2 cellular contexts compared by ENCODE assay signal in the genomic region with DNA sequence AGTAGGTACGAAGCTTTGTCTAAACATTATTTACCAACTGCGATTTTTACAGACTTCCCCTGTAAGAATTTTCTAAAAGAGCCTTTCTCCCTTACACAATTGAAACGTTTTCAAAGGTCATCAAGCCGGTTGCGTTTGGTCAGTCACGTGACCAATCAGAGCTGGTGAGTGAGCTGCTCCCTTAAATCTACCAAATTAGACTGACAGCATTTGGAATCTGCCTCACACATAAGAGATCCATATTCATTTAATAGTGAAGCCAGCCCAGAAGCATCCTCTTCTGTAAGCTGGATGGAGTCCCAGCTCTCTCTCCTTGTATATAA.
TF ChIP-seq lines count a peak whose summit lies in the region.

No MANE protein-coding gene starts in this region.

TF ChIP-seq in A549, 52 proteins besides CTCF, POLR2A, EP300 and RAD21 (continued from another document):
- TF ChIP-seq, protein P1, sequence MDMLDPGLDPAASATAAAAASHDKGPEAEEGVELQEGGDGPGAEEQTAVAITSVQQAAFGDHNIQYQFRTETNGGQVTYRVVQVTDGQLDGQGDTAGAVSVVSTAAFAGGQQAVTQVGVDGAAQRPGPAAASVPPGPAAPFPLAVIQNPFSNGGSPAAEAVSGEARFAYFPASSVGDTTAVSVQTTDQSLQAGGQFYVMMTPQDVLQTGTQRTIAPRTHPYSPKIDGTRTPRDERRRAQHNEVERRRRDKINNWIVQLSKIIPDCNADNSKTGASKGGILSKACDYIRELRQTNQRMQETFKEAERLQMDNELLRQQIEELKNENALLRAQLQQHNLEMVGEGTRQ (IDR thresholded peaks at IDR 0.05) = 0 out of 2 replicates have a peak, but pooled peaks have one; percentile 19

TF ChIP-seq in H1, 55 proteins besides CTCF, POLR2A, EP300 and RAD21:
- TF ChIP-seq, protein P1 (IDR thresholded peaks at IDR 0.05; ENCODE audit: low read length) = 0 out of 2 replicates have a peak, but pooled peaks have one; percentile 21
- no peak for TF ChIP-seq KDM4A (IDR thresholded peaks at IDR 0.05; ENCODE audit: low read depth, low read length, severe bottlenecking)
